Comparison of ENCODE assay signal across 24 cellular contexts in genomic region chr9:127330501-127330900, GRCh38.
DNase-seq lines count a peak whose midpoint lies in the region; ATAC-seq, FAIRE-seq and TF ChIP-seq lines count a peak whose summit lies in the region.
"Had no signal": no experiment of that assay in that cellular context is flagged by ENCODE, and none has a peak within 500 bp of the region (broad histone marks: within the 10 kb centered on the region; RNA-seq: fewer than 3 reads in every experiment).

No MANE protein-coding gene starts in this region.

- peak overlapping the region; percentile 49 for H3K4me2 ChIP-seq in A549

- H3K4me3 ChIP-seq in A549 (no peak overlapping the region), bronchial epithelial cell (ENCODE audit: low read depth, low read length) (no peak overlapping the region)
- H3K4me3 ChIP-seq: HAP-1, SJCRH30 had no signal

- no peaks in the 10 kb centered on the region for H3K27me3 ChIP-seq in bronchial epithelial cell (ENCODE audit: control insufficient read depth, insufficient read depth, low read length)
- H3K27me3 ChIP-seq: BE2C, SJCRH30 had no signal

- CTCF ChIA-PET in A549 (lab: Yijun Ruan, JAX): interaction anchor here (0.7 kb wide), 1 partner anchor 11 kb away, joined by 3 read pairs; no protein-coding TSS in a partner anchor

- H3K27ac ChIP-seq in A549: no peak overlapping the region; a peak in 1 of 6 replicates
- H3K27ac ChIP-seq: 22Rv1, SJCRH30 had no signal

- intact Hi-C loops in left ventricle myocardium superior (cut with micrococcal nuclease): no loop called here

- 7% methylated on average over 5 of the region's 5 CpGs for WGBS in A549 (ENCODE audit: missing lambda C conversion rate)

- no peaks in the 10 kb centered on the region for H3K9me3 ChIP-seq in A549
- H3K9me3 ChIP-seq: BE2C, HAP-1, SJCRH30 had no signal

- TF ChIP-seq EP300 in A549 (IDR thresholded peaks at IDR 0.05): no peak

- H3K36me3 ChIP-seq in bronchial epithelial cell (ENCODE audit: control insufficient read depth, insufficient read depth, low read length): no peaks in the 10 kb centered on the region
- H3K36me3 ChIP-seq: SJCRH30 had no signal

- TF ChIP-seq CTCF in A549 (IDR thresholded peaks at IDR 0.05) (no peak), bronchial epithelial cell (IDR thresholded peaks at IDR 0.05; ENCODE audit: insufficient read depth, low read length, severe bottlenecking) (no peak)

- peaks cover 20% of the 10 kb centered on the region for H3K4me1 ChIP-seq in A549
- H3K4me1 ChIP-seq: HAP-1 had no signal

- no peak for TF ChIP-seq RAD21 in A549 (conservative IDR thresholded peaks at IDR 0.05 in 1 of 2, IDR thresholded peaks at IDR 0.05 in 1 of 2)

- no peak for FAIRE-seq in A549 (lab: Jason Lieb, UNC)
- peak; percentile 28 for FAIRE-seq in bronchial epithelial cell (lab: Jason Lieb, UNC)
- FAIRE-seq: GM18507, HTR-8/SVneo had no signal

- DNase-seq in DMS153 (lab: John Stamatoyannopoulos, UW) (peak; percentile 72), DMS153 treated with DMSO at 0.1 percent for 48 hours (lab: John Stamatoyannopoulos, UW; ENCODE audit: unreplicated experiment) (no peak), A549 (ENCODE audit: low read depth in 1 of 2, low spot score in 1 of 2) (peak in 1 of 2 experiments; percentile 54), NCI-H2029 (lab: John Stamatoyannopoulos, UW) (peak; percentile 30), bronchial epithelial cell (ENCODE audit: low read depth) (no peak), left ventricle myocardium superior (no peak)
- DNase-seq in central memory CD4-positive, alpha-beta T cell: no peak
- DNase-seq: ACHN, BE2C, GOT3, HFFc6, IMR-90, KG1, MM.1S, NCI-H2081, NCI-H526, SJCRH30, T-helper 17 cell had no signal

- POLR2A ChIA-PET in A549 (lab: Yijun Ruan, JAX): no interaction called here

- no peak for TF ChIP-seq POLR2A in A549 (IDR thresholded peaks at IDR 0.05; ENCODE audit: low read length)

- ATAC-seq in A549: peak in 1 of 2 experiments; percentile 70; a peak in 3 of 6 replicates
- ATAC-seq in GM18517 (IDR thresholded peaks at IDR 0.05; ENCODE audit: unreplicated experiment): no peak
- ATAC-seq in left ventricle myocardium superior: no peak
- ATAC-seq: SK-N-SH treated with all-trans-retinoic acid at 6 μM for 48 hours, T-helper 17 cell had no signal

TF ChIP-seq in A549, 52 proteins besides CTCF, POLR2A, EP300 and RAD21:
- TF ChIP-seq BCL3 (IDR thresholded peaks at IDR 0.05): no peak
- no peak for TF ChIP-seq PHF8 (IDR thresholded peaks at IDR 0.05; ENCODE audit: borderline replicate concordance, low read depth)
- TF ChIP-seq TP53 (CRISPR knock-in tag; IDR thresholded peaks at IDR 0.05): no peak
- no peak for TF ChIP-seq MAZ (IDR thresholded peaks at IDR 0.05; ENCODE audit: borderline replicate concordance, low read depth, low read length)
- TF ChIP-seq POLR2AphosphoS2 (conservative IDR thresholded peaks at IDR 0.05; ENCODE audit: low read length): no peak
- no peak for TF ChIP-seq HOXB5 (CRISPR knock-in tag; IDR thresholded peaks at IDR 0.05)
TF ChIP-seq in A549: peak in this region for 0.

Comparison
In these comparisons a context has a peak if more than half of its experiments do, and no peak if none do; other contexts are left out.
1. DNase-seq: peak in DMS153 (single experiment) and NCI-H2029 (single experiment); none in DMS153 treated with DMSO at 0.1 percent for 48 hours (single experiment), bronchial epithelial cell (single experiment), left ventricle myocardium superior (single experiment) and central memory CD4-positive, alpha-beta T cell (single experiment).